In genomic region chr11:98194611-98195010, GRCh38 we compare ENCODE assay signal across 17 cellular contexts.
DNase-seq lines count a peak whose midpoint lies in the region; ATAC-seq and TF ChIP-seq lines count a peak whose summit lies in the region.
"Had no signal": no experiment of that assay in that cellular context is flagged by ENCODE, and none has a peak within 500 bp of the region (broad histone marks: within the 10 kb centered on the region; RNA-seq: fewer than 3 reads in every experiment).

No MANE protein-coding gene starts in this region.

- intact Hi-C loops in MCF 10A (cut with micrococcal nuclease) (no loop called here), breast epithelium (cut with DNase I; ENCODE audit: low total_unique reads) (no loop called here)
- intact Hi-C loops in CD8-positive, alpha-beta T cell (cut with DNase I, micrococcal nuclease), result no loop called here

- peaks cover 32% of the 10 kb centered on the region for H3K27me3 Mint-ChIP-seq in MCF 10A (ENCODE audit: insufficient read depth, unreplicated experiment)
- no peaks in the 10 kb centered on the region for H3K27me3 Mint-ChIP-seq in CD8-positive, alpha-beta T cell (ENCODE audit: low read depth)
- H3K27me3 Mint-ChIP-seq: CD4-positive, CD25-positive, alpha-beta regulatory T cell had no signal

- no TSS peak for BruUV-seq in MCF 10A (replicated peaks; lab: Mats Ljungman, UMichigan)

- H3K9me3 ChIP-seq in breast epithelium, result no peaks in the 10 kb centered on the region
- H3K9me3 ChIP-seq in SJCRH30 (replicated peaks), result no peaks in the 10 kb centered on the region
- no peaks in the 10 kb centered on the region for H3K9me3 ChIP-seq in CD8-positive, alpha-beta T cell (ENCODE audit: low read length)
- H3K9me3 ChIP-seq: BLaER1 had no signal

- no peak overlapping the region for H3K27ac Mint-ChIP-seq in MCF 10A (ENCODE audit: low read depth, unreplicated experiment)
- no peak overlapping the region for H3K27ac Mint-ChIP-seq in CD8-positive, alpha-beta T cell
- H3K27ac Mint-ChIP-seq: CD4-positive, CD25-positive, alpha-beta regulatory T cell; GM23338 had no signal

- in situ Hi-C loops in brain microvascular endothelial cell (cut with HindIII; ENCODE audit: low pct_ligation_motif_present, low sequenced_read_pairs), result no loop called here

- no peak overlapping the region for H3K4me3 Mint-ChIP-seq in MCF 10A (ENCODE audit: unreplicated experiment)
- H3K4me3 Mint-ChIP-seq in CD8-positive, alpha-beta T cell, result no peak overlapping the region
- H3K4me3 Mint-ChIP-seq: CD4-positive, CD25-positive, alpha-beta regulatory T cell; GM23338 had no signal

- H3K36me3 Mint-ChIP-seq in MCF 10A (ENCODE audit: insufficient read depth, unreplicated experiment), result no peaks in the 10 kb centered on the region
- no peaks in the 10 kb centered on the region for H3K36me3 Mint-ChIP-seq in CD8-positive, alpha-beta T cell
- H3K36me3 Mint-ChIP-seq: CD4-positive, CD25-positive, alpha-beta regulatory T cell had no signal

- POLR2A ChIA-PET in MCF 10A (lab: Yijun Ruan, JAX), result no interaction called here
- POLR2A ChIA-PET in CD8-positive, alpha-beta T cell (lab: Charles Lee), result no interaction called here

- TF ChIP-seq POLR2A in breast epithelium (IDR thresholded peaks at IDR 0.05), result no peak

- CTCF ChIA-PET in MCF 10A (lab: Yijun Ruan, JAX), result no interaction called here
- CTCF ChIA-PET in CD8-positive, alpha-beta T cell (lab: Charles Lee), result no interaction called here

- H3K4me1 ChIP-seq in breast epithelium, result no peaks in the 10 kb centered on the region
- H3K4me1 ChIP-seq in SJCRH30, result no peaks in the 10 kb centered on the region
- H3K4me1 ChIP-seq in CD8-positive, alpha-beta T cell (ENCODE audit: insufficient read depth, low read length), result no peaks in the 10 kb centered on the region
- H3K4me1 ChIP-seq: BLaER1 had no signal

- no peak for ATAC-seq in CD8-positive, alpha-beta T cell
- no peak for ATAC-seq in HG03175 (IDR thresholded peaks at IDR 0.05; ENCODE audit: unreplicated experiment)
- no peak for ATAC-seq in GM19467 (IDR thresholded peaks at IDR 0.05; ENCODE audit: unreplicated experiment)
- ATAC-seq: GM23338, HepG2 had no signal

- H3K4me3 ChIP-seq in breast epithelium (no peak overlapping the region), SJCRH30 (no peak overlapping the region), brain microvascular endothelial cell (ENCODE audit: low read depth, low read length) (no peak overlapping the region), retinal pigment epithelial cell (ENCODE audit: low read length) (no peak overlapping the region)
- H3K4me3 ChIP-seq in CD8-positive, alpha-beta T cell (ENCODE audit: low read depth, low read length), result no peak overlapping the region
- H3K4me3 ChIP-seq: BLaER1, GM23338 had no signal

- TF ChIP-seq CTCF in MCF 10A (IDR thresholded peaks at IDR 0.05; ENCODE audit: unreplicated experiment) (no peak), breast epithelium (IDR thresholded peaks at IDR 0.05) (no peak), brain microvascular endothelial cell (IDR thresholded peaks at IDR 0.05; ENCODE audit: low read depth, low read length, missing control alignments) (no peak), retinal pigment epithelial cell (conservative IDR thresholded peaks at IDR 0.05; ENCODE audit: low read depth, low read length) (no peak)
- TF ChIP-seq CTCF in CD8-positive, alpha-beta T cell (IDR thresholded peaks at IDR 0.05), result no peak

- no peaks in the 10 kb centered on the region for H3K4me1 Mint-ChIP-seq in MCF 10A (ENCODE audit: insufficient read depth, unreplicated experiment)
- no peaks in the 10 kb centered on the region for H3K4me1 Mint-ChIP-seq in CD8-positive, alpha-beta T cell (ENCODE audit: low read depth)
- H3K4me1 Mint-ChIP-seq: CD4-positive, CD25-positive, alpha-beta regulatory T cell; GM23338 had no signal

- no peaks in the 10 kb centered on the region for H3K36me3 ChIP-seq in breast epithelium
- no peaks in the 10 kb centered on the region for H3K36me3 ChIP-seq in SJCRH30
- H3K36me3 ChIP-seq in brain microvascular endothelial cell (replicated peaks), result no peaks in the 10 kb centered on the region
- H3K36me3 ChIP-seq in CD8-positive, alpha-beta T cell (ENCODE audit: insufficient read depth, low read length), result no peaks in the 10 kb centered on the region
- H3K36me3 ChIP-seq: BLaER1 had no signal

- DNase-seq in MCF 10A (ENCODE audit: unreplicated experiment) (peak; percentile 11), breast epithelium (ENCODE audit: low spot score in 2 of 2) (no peak), SJCRH30 (peak; percentile 13 to 35), brain microvascular endothelial cell (peak; percentile 35), retinal pigment epithelial cell (ENCODE audit: low read depth) (peak; percentile 15)
- DNase-seq in CD8-positive, alpha-beta T cell, result no peak
- DNase-seq: 8988T; AML-193; CD4-positive, CD25-positive, alpha-beta regulatory T cell; DND-41; GF-D8; H7 had no signal

- no peak overlapping the region for H3K27ac ChIP-seq in breast epithelium
- no peak overlapping the region for H3K27ac ChIP-seq in SJCRH30
- no peak overlapping the region for H3K27ac ChIP-seq in brain microvascular endothelial cell
- H3K27ac ChIP-seq in CD8-positive, alpha-beta T cell (ENCODE audit: low read depth, low read length), result no peak overlapping the region
- H3K27ac ChIP-seq: BLaER1 had no signal

- H3K27me3 ChIP-seq in breast epithelium, result no peaks in the 10 kb centered on the region
- H3K27me3 ChIP-seq in SJCRH30, result no peaks in the 10 kb centered on the region
- no peaks in the 10 kb centered on the region for H3K27me3 ChIP-seq in brain microvascular endothelial cell (replicated peaks)
- H3K27me3 ChIP-seq in CD8-positive, alpha-beta T cell (ENCODE audit: insufficient read depth, low read length), result no peaks in the 10 kb centered on the region
- H3K27me3 ChIP-seq: BLaER1 had no signal

- H3K9me3 Mint-ChIP-seq in MCF 10A (ENCODE audit: unreplicated experiment), result no peaks in the 10 kb centered on the region
- peaks cover 4% of the 10 kb centered on the region for H3K9me3 Mint-ChIP-seq in CD8-positive, alpha-beta T cell
- H3K9me3 Mint-ChIP-seq: GM23338 had no signal

Comparison
In these comparisons a context has a peak if more than half of its experiments do, and no peak if none do; other contexts are left out.
1. DNase-seq: peak in MCF 10A (single experiment), SJCRH30 (2 of 2), brain microvascular endothelial cell (single experiment) and retinal pigment epithelial cell (single experiment); none in breast epithelium (0 of 2) and CD8-positive, alpha-beta T cell (0 of 7).